In genomic region chr5:173202266-173202875, GRCh38 we compare ENCODE assay signal across 21 cellular contexts. TPM values are rescaled to one million over a fixed set of nuclear protein-coding genes. Genes with fewer than 3 reads are reported as not detected.
A peak's percentile ranks its signal among the peaks of the same experiment; 100 is the strongest.
DNase-seq lines count a peak whose midpoint lies in the region; ATAC-seq, FAIRE-seq and TF ChIP-seq lines count a peak whose summit lies in the region.
"Had no signal": no experiment of that assay in that cellular context is flagged by ENCODE, and none has a peak within 500 bp of the region (broad histone marks: within the 10 kb centered on the region; RNA-seq: fewer than 3 reads in every experiment).

No MANE protein-coding gene starts in this region.

- peaks cover 14% of the 10 kb centered on the region for H3K27me3 ChIP-seq in fibroblast of lung (ENCODE audit: control insufficient read depth, insufficient read depth, low read length)
- H3K27me3 ChIP-seq in sigmoid colon = peaks cover 4 to 28% (median 11%) of the 10 kb centered on the region in 3 donors

- H3K4me1 ChIP-seq in fibroblast of lung (ENCODE audit: control insufficient read depth, extremely low read depth, insufficient read depth, low read length) = peaks cover 3% of the 10 kb centered on the region
- H3K4me1 ChIP-seq in sigmoid colon = no peaks in the 10 kb centered on the region

- WGBS in sigmoid colon, 2 donors = 18 to 21% methylated on average over 11 of the region's 11 CpGs

- DNase-seq in H54 (ENCODE audit: insufficient read length, low spot score) (peak; percentile 30), NCI-H69 (lab: John Stamatoyannopoulos, UW) (peak; percentile 30), fibroblast of lung (ENCODE audit: low read depth in 2 of 2) (no peak), osteocyte (ENCODE audit: extremely low spot score, unreplicated experiment) (no peak), T-cell (no peak), NCI-H2171 (lab: John Stamatoyannopoulos, UW) (no peak), sigmoid colon (no peak)
- no peak for DNase-seq in stimulated activated CD8-positive, alpha-beta memory T cell treated with anti-CD3 and anti-CD28 coated beads, Interleukin-4, amount 100 ng/mL, for 48 hours
- DNase-seq: activated B cell treated with CpG ODN at 0.5 μM for 24 hours, COR-L47, immature natural killer cell, MV-4-11, NCI-H2081, nephron progenitor cell had no signal

- H3K4me1 Mint-ChIP-seq in osteocyte (ENCODE audit: unreplicated experiment) (peaks cover 24% of the 10 kb centered on the region), T-cell (no peaks in the 10 kb centered on the region)
- H3K4me1 Mint-ChIP-seq: activated B cell treated with CpG ODN at 0.5 μM for 24 hours, immature natural killer cell had no signal

- POLR2A ChIA-PET in T-cell (lab: Charles Lee) = no interaction called here

- peaks cover 12% of the 10 kb centered on the region for H3K27me3 Mint-ChIP-seq in osteocyte (ENCODE audit: unreplicated experiment)
- peaks cover 45 to 52% of the 10 kb centered on the region in 2 donors for H3K27me3 Mint-ChIP-seq in T-cell

- H3K9me3 ChIP-seq in fibroblast of lung (ENCODE audit: control insufficient read depth, insufficient read depth, low read depth, low read length) (no peaks in the 10 kb centered on the region), sigmoid colon (peaks cover 0 to 10% (median 3%) of the 10 kb centered on the region in 4 donors)

- H3K79me2 ChIP-seq in fibroblast of lung (ENCODE audit: control insufficient read depth, insufficient read depth, low read length) = no peaks in the 10 kb centered on the region

- TF ChIP-seq CTCF in fibroblast of lung (conservative IDR thresholded peaks at IDR 0.05 in 1 of 2, IDR thresholded peaks at IDR 0.05 in 1 of 2; ENCODE audit: low read depth in 1 of 2, low read length in 2 of 2) = no peak
- no peak for TF ChIP-seq CTCF in osteocyte (IDR thresholded peaks at IDR 0.05)
- no peak for TF ChIP-seq CTCF in sigmoid colon (IDR thresholded peaks at IDR 0.05)

- H3K4me2 ChIP-seq in fibroblast of lung (ENCODE audit: extremely low read depth, insufficient read depth, low read length) = peak overlapping the region; percentile 25

- no peak for FAIRE-seq in H54 (lab: Jason Lieb, UNC)
- FAIRE-seq: GM12892, HepG2 had no signal

- H4K20me1 ChIP-seq in fibroblast of lung (ENCODE audit: control insufficient read depth, extremely low read depth, insufficient read depth, low read length) = no peaks in the 10 kb centered on the region

- H3K36me3 Mint-ChIP-seq in osteocyte (ENCODE audit: unreplicated experiment) (peaks cover 3% of the 10 kb centered on the region), T-cell (peaks cover 3% of the 10 kb centered on the region)

- H3K4me3 Mint-ChIP-seq in osteocyte (ENCODE audit: unreplicated experiment) (no peak overlapping the region), T-cell (no peak overlapping the region)
- H3K4me3 Mint-ChIP-seq: activated B cell treated with CpG ODN at 0.5 μM for 24 hours; immature natural killer cell; T-helper 1 cell treated with Interleukin-12 subunit alpha and Interleukin-12 subunit beta and Interleukin-4 antibody, amounts not matched to agents 30 μg/mL and 1 μg/mL, for 36 hours had no signal

- CTCF ChIA-PET in T-cell (lab: Charles Lee) = interaction anchor here in 1 of 2 donors (1.3 kb wide), 1 partner anchor 10 kb away, joined by 5 read pairs; no protein-coding TSS in a partner anchor

- peaks cover 4% of the 10 kb centered on the region for H3K9me3 Mint-ChIP-seq in osteocyte (ENCODE audit: unreplicated experiment)
- peaks cover 0 to 10% (median 6%) of the 10 kb centered on the region in 3 donors for H3K9me3 Mint-ChIP-seq in T-cell

- TF ChIP-seq EP300 in sigmoid colon (IDR thresholded peaks at IDR 0.05) = no peak

- H3K36me3 ChIP-seq in fibroblast of lung (ENCODE audit: control insufficient read depth, insufficient read depth, low read length) = no peaks in the 10 kb centered on the region
- no peaks in the 10 kb centered on the region for H3K36me3 ChIP-seq in sigmoid colon

- TF ChIP-seq POLR2A in H54 (IDR thresholded peaks at IDR 0.05; ENCODE audit: low read depth, low read length) (no peak), sigmoid colon (IDR thresholded peaks at IDR 0.05) (no peak)

- H3K27ac ChIP-seq in fibroblast of lung (ENCODE audit: insufficient read depth, low read length) = no peak overlapping the region
- H3K27ac ChIP-seq in sigmoid colon = no peak overlapping the region

- H3K4me3 ChIP-seq in fibroblast of lung (replicated peaks in 1 of 4; ENCODE audit: control extremely low read depth in 1 of 4, insufficient read depth in 1 of 4, low read depth in 3 of 4, low read length in 4 of 4) (no peak overlapping the region), sigmoid colon (no peak overlapping the region)

- peak overlapping the region; percentile 80 for H3K27ac Mint-ChIP-seq in osteocyte (ENCODE audit: unreplicated experiment)
- no peak overlapping the region for H3K27ac Mint-ChIP-seq in T-cell
- H3K27ac Mint-ChIP-seq: activated B cell treated with CpG ODN at 0.5 μM for 24 hours; activated T-helper 2 cell treated with anti-CD3 and anti-CD28 coated beads, Interferon-gamma antibody, Interleukin-2, Interleukin-4, amounts not matched to agents 10 μg/mL and 5 μg/mL and 100 μg/mL, durations not matched to agents 14 hours and 24 hours and 36 hours; immature natural killer cell; nephron progenitor cell; T-helper 1 cell treated with Interleukin-12 subunit alpha and Interleukin-12 subunit beta and Interleukin-4 antibody, amounts not matched to agents 30 μg/mL and 1 μg/mL, for 36 hours had no signal

- no peak for ATAC-seq in T-cell (replicated peaks in 1 of 4)
- ATAC-seq: HepG2 had no signal

- H2AFZ ChIP-seq in fibroblast of lung (ENCODE audit: low read length) = no peak overlapping the region

- intact Hi-C loops in sigmoid colon (cut with DNase I) = no loop called here

- H3K9ac ChIP-seq in fibroblast of lung (ENCODE audit: insufficient read depth, low read length) = no peak overlapping the region

RNA-seq across cellular contexts. Expression of gene NKX2-5, which starts 32.6 kb away (rescaled TPM):
- total RNA-seq in fibroblast of lung (not detected in 2 replicates), osteocyte (15.5 and 16.4 TPM in 2 replicates), T-cell (not detected), sigmoid colon (not detected)
- polyA plus RNA-seq in fibroblast of lung (not detected in 2 replicates), sigmoid colon (under 1 TPM; 0.13 to 0.69 (median 0.60) TPM)
- polyA plus RNA-seq in fibroblast of lung (2012) = not detected in 2 replicates
- not detected in 2 replicates for polyA minus RNA-seq in fibroblast of lung (ENCODE audit: low replicate concordance)
- total RNA-seq: activated B cell treated with CpG ODN at 0.5 μM for 24 hours; activated CD8-positive, alpha-beta memory T cell treated with anti-CD3 and anti-CD28 coated beads for 36 hours; activated T-helper 2 cell treated with anti-CD3 and anti-CD28 coated beads, Interferon-gamma antibody, Interleukin-2, Interleukin-4, amounts not matched to agents 10 μg/mL and 5 μg/mL and 100 μg/mL, durations not matched to agents 14 hours and 24 hours and 36 hours; cerebellum; G401 had no signal
- polyA plus RNA-seq: immature natural killer cell had no signal

RNA-seq across cellular contexts. Expression of gene BNIP1, which starts 58.0 kb away (rescaled TPM):
- total RNA-seq in fibroblast of lung (17.5 and 23.9 TPM in 2 replicates), osteocyte (10.1 and 10.5 TPM in 2 replicates), T-cell (10 to 100 TPM in 2 of 5 donors, 1 to 10 TPM in 3; 7.0 to 27.1 (median 9.4) TPM), sigmoid colon (10 to 100 TPM in 2 of 4 donors, 1 to 10 TPM in 2; 6.7 to 11.8 (median 10.5) TPM)
- polyA plus RNA-seq in fibroblast of lung (23.0 and 23.5 TPM in 2 replicates), sigmoid colon (10 to 100 TPM; 14.9 to 19.2 (median 18.7) TPM)
- 15.4 and 17.7 TPM in 2 replicates for polyA plus RNA-seq in fibroblast of lung (2012)
- polyA minus RNA-seq in fibroblast of lung (ENCODE audit: low replicate concordance) = 9.7 and 26.2 TPM in 2 replicates

Comparison
In these comparisons a context has a peak if more than half of its experiments do, and no peak if none do; other contexts are left out.
1. DNase-seq: peak in H54 (single experiment) and NCI-H69 (single experiment); none in fibroblast of lung (0 of 2), osteocyte (single experiment), T-cell (0 of 34), NCI-H2171 (single experiment), stimulated activated CD8-positive, alpha-beta memory T cell treated with anti-CD3 and anti-CD28 coated beads, Interleukin-4, amount 100 ng/mL, for 48 hours (single experiment) and sigmoid colon (single experiment).
2. RNA of gene NKX2-5, which starts 32.6 kb away (total RNA-seq): 15.5 to 16.4 TPM in osteocyte; not detected in fibroblast of lung, not detected in T-cell and not detected in sigmoid colon; every median in the first group is over 10 times any median in the second.